In the genomic region with DNA sequence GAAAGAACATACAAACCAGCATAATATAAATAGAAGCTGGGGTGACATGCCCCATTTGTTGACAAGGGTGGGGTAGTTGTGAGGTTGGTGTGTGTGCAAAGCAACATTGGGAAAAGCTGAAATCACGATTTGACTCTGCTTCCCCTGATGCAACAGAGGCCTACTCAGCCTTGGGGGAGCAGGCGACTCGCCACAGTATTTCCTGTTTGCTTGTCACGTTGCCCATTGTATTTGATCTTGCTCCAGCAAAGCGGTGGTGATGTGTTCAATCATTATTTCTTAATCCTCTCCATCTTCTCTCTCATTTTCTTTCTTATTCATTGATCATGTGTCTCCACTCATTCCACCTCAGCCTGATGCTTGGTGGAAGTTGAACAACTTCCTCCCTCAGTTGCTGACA, we compare ENCODE assay signal across 9 cellular contexts.
DNase-seq lines count a peak whose midpoint lies in the region; ATAC-seq and TF ChIP-seq lines count a peak whose summit lies in the region.
"Had no signal": no experiment of that assay in that cellular context is flagged by ENCODE, and none has a peak within 500 bp of the region (broad histone marks: within the 10 kb centered on the region; RNA-seq: fewer than 3 reads in every experiment).

No MANE protein-coding gene starts in this region.

- H3K9me3 Mint-ChIP-seq in activated CD8-positive, alpha-beta memory T cell treated with anti-CD3 and anti-CD28 coated beads, Interleukin-2, amount 10 ng/mL, durations not matched to agents 7 days and 5 days (ENCODE audit: low read depth) = no peaks in the 10 kb centered on the region
- H3K9me3 Mint-ChIP-seq in stimulated activated naive CD8-positive, alpha-beta T cell treated with anti-CD3 and anti-CD28 coated beads, Interleukin-15, amount 100 ng/mL, for 72 hours = no peaks in the 10 kb centered on the region

- peaks cover 80% of the 10 kb centered on the region for H3K4me1 Mint-ChIP-seq in activated CD8-positive, alpha-beta memory T cell treated with anti-CD3 and anti-CD28 coated beads, Interleukin-2, amount 10 ng/mL, durations not matched to agents 7 days and 5 days
- peaks cover 17% of the 10 kb centered on the region for H3K4me1 Mint-ChIP-seq in stimulated activated naive CD8-positive, alpha-beta T cell treated with anti-CD3 and anti-CD28 coated beads, Interleukin-15, amount 100 ng/mL, for 72 hours

- H3K27me3 Mint-ChIP-seq in activated CD8-positive, alpha-beta memory T cell treated with anti-CD3 and anti-CD28 coated beads, Interleukin-2, amount 10 ng/mL, durations not matched to agents 7 days and 5 days = no peaks in the 10 kb centered on the region
- H3K27me3 Mint-ChIP-seq in stimulated activated naive CD8-positive, alpha-beta T cell treated with anti-CD3 and anti-CD28 coated beads, Interleukin-15, amount 100 ng/mL, for 72 hours = no peaks in the 10 kb centered on the region

- ATAC-seq in GM18511 (IDR thresholded peaks at IDR 0.05; ENCODE audit: unreplicated experiment) (peak; percentile 41), HG03565 (IDR thresholded peaks at IDR 0.05; ENCODE audit: unreplicated experiment) (peak; percentile 72)
- peak; percentile 93 for ATAC-seq in activated CD8-positive, alpha-beta memory T cell treated with anti-CD3 and anti-CD28 coated beads, Interleukin-2, amount 10 ng/mL, durations not matched to agents 7 days and 5 days
- peak; percentile 94 for ATAC-seq in stimulated activated naive CD8-positive, alpha-beta T cell treated with anti-CD3 and anti-CD28 coated beads, Interleukin-15, amount 100 ng/mL, for 72 hours

- peaks cover 16% of the 10 kb centered on the region for H3K36me3 Mint-ChIP-seq in activated CD8-positive, alpha-beta memory T cell treated with anti-CD3 and anti-CD28 coated beads, Interleukin-2, amount 10 ng/mL, durations not matched to agents 7 days and 5 days

- DNase-seq in activated CD8-positive, alpha-beta memory T cell treated with anti-CD3 and anti-CD28 coated beads, Interleukin-2, amount 10 ng/mL, durations not matched to agents 7 days and 5 days = peak; percentile 91
- DNase-seq in glomerular visceral epithelial cell (ENCODE audit: extremely low spot score) (peak; percentile 54), COR-L47 (lab: John Stamatoyannopoulos, UW) (no peak), NCI-H1417 (lab: John Stamatoyannopoulos, UW) (no peak), erythroblast (lab: John Stamatoyannopoulos, UW) (no peak)
- DNase-seq in stimulated activated naive CD8-positive, alpha-beta T cell treated with anti-CD3 and anti-CD28 coated beads, Interleukin-15, amount 100 ng/mL, for 72 hours = peak; percentile 29 to 76

- H3K4me3 Mint-ChIP-seq in activated CD8-positive, alpha-beta memory T cell treated with anti-CD3 and anti-CD28 coated beads, Interleukin-2, amount 10 ng/mL, durations not matched to agents 7 days and 5 days = peak overlapping the region; percentile 73
- peak overlapping the region; percentile 6 for H3K4me3 Mint-ChIP-seq in stimulated activated naive CD8-positive, alpha-beta T cell treated with anti-CD3 and anti-CD28 coated beads, Interleukin-15, amount 100 ng/mL, for 72 hours
- H3K4me3 Mint-ChIP-seq: neural crest cell had no signal

- peak overlapping the region; percentile 93 for H3K27ac Mint-ChIP-seq in activated CD8-positive, alpha-beta memory T cell treated with anti-CD3 and anti-CD28 coated beads, Interleukin-2, amount 10 ng/mL, durations not matched to agents 7 days and 5 days
- peak overlapping the region; percentile 61 to 88 for H3K27ac Mint-ChIP-seq in stimulated activated naive CD8-positive, alpha-beta T cell treated with anti-CD3 and anti-CD28 coated beads, Interleukin-15, amount 100 ng/mL, for 72 hours

- CTCF ChIA-PET in activated CD8-positive, alpha-beta memory T cell treated with anti-CD3 and anti-CD28 coated beads, Interleukin-2, amount 10 ng/mL, durations not matched to agents 7 days and 5 days (lab: Charles Lee) = interaction anchor here (0.7 to 1.6 kb wide), 5 partner anchors 9 to 171 kb away, joined by 3 to 4 read pairs (median 4); a partner anchor contains a TSS

- TF ChIP-seq POLR2A in erythroblast (IDR thresholded peaks at IDR 0.05; ENCODE audit: low read length) = no peak

Comparison
In these comparisons a context has a peak if more than half of its experiments do, and no peak if none do; other contexts are left out.
1. ATAC-seq: peak in every context shown above with its lines; median percentile 94 in stimulated activated naive CD8-positive, alpha-beta T cell treated with anti-CD3 and anti-CD28 coated beads, Interleukin-15, amount 100 ng/mL, for 72 hours; 93 in activated CD8-positive, alpha-beta memory T cell treated with anti-CD3 and anti-CD28 coated beads, Interleukin-2, amount 10 ng/mL, durations not matched to agents 7 days and 5 days; 72 in HG03565; 41 in GM18511.
2. DNase-seq: peak in activated CD8-positive, alpha-beta memory T cell treated with anti-CD3 and anti-CD28 coated beads, Interleukin-2, amount 10 ng/mL, durations not matched to agents 7 days and 5 days (single experiment), glomerular visceral epithelial cell (single experiment) and stimulated activated naive CD8-positive, alpha-beta T cell treated with anti-CD3 and anti-CD28 coated beads, Interleukin-15, amount 100 ng/mL, for 72 hours (2 of 2); none in COR-L47 (single experiment), NCI-H1417 (0 of 3) and erythroblast (0 of 2).